In genomic region chr1:183019860-183020259, GRCh38 we compare ENCODE assay signal across 18 cellular contexts. TPM values are rescaled to one million over a fixed set of nuclear protein-coding genes. Genes with fewer than 3 reads are reported as not detected.
A peak's percentile ranks its signal among the peaks of the same experiment; 100 is the strongest.
DNase-seq lines count a peak whose midpoint lies in the region; ATAC-seq, FAIRE-seq and TF ChIP-seq lines count a peak whose summit lies in the region.
"Had no signal": no experiment of that assay in that cellular context is flagged by ENCODE, and none has a peak within 500 bp of the region (broad histone marks: within the 10 kb centered on the region; RNA-seq: fewer than 3 reads in every experiment).

No MANE protein-coding gene starts in this region.

- peaks cover 21% of the 10 kb centered on the region for H3K4me1 Mint-ChIP-seq in neural crest cell

- no peaks in the 10 kb centered on the region for H3K27me3 Mint-ChIP-seq in neural crest cell (ENCODE audit: low read depth)

- H3K4me3 Mint-ChIP-seq in neural crest cell, result peak overlapping the region; percentile 32
- H3K4me3 Mint-ChIP-seq: activated T-helper 17 cell treated with anti-CD3 and anti-CD28 coated beads, Interleukin-2, amount 50 U/mL, for 72 hours; immature natural killer cell; nephron progenitor cell; WTC11 had no signal

- H3K36me3 Mint-ChIP-seq in neural crest cell (ENCODE audit: low read depth), result no peaks in the 10 kb centered on the region
- H3K36me3 Mint-ChIP-seq: immature natural killer cell, WTC11 had no signal

- TF ChIP-seq CTCF in neural crest cell (conservative IDR thresholded peaks at IDR 0.05), result no peak

- H3K9me3 Mint-ChIP-seq in neural crest cell, result peaks cover 2% of the 10 kb centered on the region
- H3K9me3 Mint-ChIP-seq: activated T-helper 17 cell treated with anti-CD3 and anti-CD28 coated beads, Interleukin-2, amount 50 U/mL, for 72 hours; nephron progenitor cell had no signal

- peak; percentile 37 for DNase-seq in G401 (ENCODE audit: low spot score)
- peak; percentile 78 for DNase-seq in NCI-H226
- DNase-seq in dermis blood vessel endothelial cell, result peak; percentile 84
- DNase-seq in neural crest cell (ENCODE audit: low read depth, low spot score), result no peak
- DNase-seq in globus pallidus (ENCODE audit: low spot score), result no peak
- DNase-seq in GM19239 (ENCODE audit: insufficient read length, low spot score), result no peak
- DNase-seq: DND-41; immature natural killer cell; NCI-H1436; nephron progenitor cell; stimulated activated CD4-positive, alpha-beta T cell treated with anti-CD3 and anti-CD28 coated beads, Interleukin-4, amount 100 ng/mL, for 24 hours; testis had no signal

- no peak overlapping the region for H3K27ac Mint-ChIP-seq in neural crest cell (ENCODE audit: unreplicated experiment)
- H3K27ac Mint-ChIP-seq: activated T-helper 17 cell treated with anti-CD3 and anti-CD28 coated beads, Interleukin-2, amount 50 U/mL, for 72 hours; immature natural killer cell; nephron progenitor cell; WTC11 had no signal

- ATAC-seq in GM21619 (IDR thresholded peaks at IDR 0.05; ENCODE audit: unreplicated experiment), result no peak
- ATAC-seq in HG03521 (IDR thresholded peaks at IDR 0.05; ENCODE audit: unreplicated experiment), result no peak
- ATAC-seq: activated T-helper 17 cell treated with anti-CD3 and anti-CD28 coated beads, Interleukin-2, amount 50 U/mL, for 72 hours; WTC11 had no signal

- in situ Hi-C loops in G401 (cut with HindIII; ENCODE audit: low sequenced_read_pairs), result no loop called here

- no peak for FAIRE-seq in GM19239 (lab: Jason Lieb, UNC)
- FAIRE-seq: H54, RCC 7860 had no signal

RNA-seq across cellular contexts. Expression of gene LAMC1, which starts 3.4 kb away (rescaled TPM):
- 44.7 and 68.9 TPM in 2 replicates for total RNA-seq in G401 (2014; rRNA removed; shearing (Covaris generic))
- 586 and 802 TPM in 2 replicates for total RNA-seq in dermis blood vessel endothelial cell
- total RNA-seq in neural crest cell, result 82.0 and 85.8 TPM in 2 replicates

Comparison
In these comparisons a context has a peak if more than half of its experiments do, and no peak if none do; other contexts are left out.
1. DNase-seq: peak in G401 (single experiment), NCI-H226 (single experiment) and dermis blood vessel endothelial cell (single experiment); none in neural crest cell (single experiment), globus pallidus (single experiment) and GM19239 (single experiment).